In genomic region chr1:211938473-211939080, GRCh38 we compare ENCODE assay signal across 10 cellular contexts.
DNase-seq lines count a peak whose midpoint lies in the region; ATAC-seq, FAIRE-seq and TF ChIP-seq lines count a peak whose summit lies in the region.
"Had no signal": no experiment of that assay in that cellular context is flagged by ENCODE, and none has a peak within 500 bp of the region (broad histone marks: within the 10 kb centered on the region; RNA-seq: fewer than 3 reads in every experiment).

No MANE protein-coding gene starts in this region.

- H3K4me1 Mint-ChIP-seq in activated T-helper 17 cell treated with anti-CD3 and anti-CD28 coated beads, Interleukin-2, amount 50 U/mL, for 72 hours: peaks cover 13% of the 10 kb centered on the region

- peak; percentile 24 for ATAC-seq in HG02852 (IDR thresholded peaks at IDR 0.05; ENCODE audit: unreplicated experiment)
- ATAC-seq in activated T-helper 17 cell treated with anti-CD3 and anti-CD28 coated beads, Interleukin-2, amount 50 U/mL, for 72 hours (replicated peaks): no peak
- ATAC-seq in GM21360 (IDR thresholded peaks at IDR 0.05; ENCODE audit: unreplicated experiment): no peak

- H3K27ac Mint-ChIP-seq in activated T-helper 17 cell treated with anti-CD3 and anti-CD28 coated beads, Interleukin-2, amount 50 U/mL, for 72 hours: no peak overlapping the region

- H3K36me3 ChIP-seq in mucosa of stomach (ENCODE audit: control insufficient read depth, insufficient read depth, low read length): no peaks in the 10 kb centered on the region

- H3K4me3 Mint-ChIP-seq in activated T-helper 17 cell treated with anti-CD3 and anti-CD28 coated beads, Interleukin-2, amount 50 U/mL, for 72 hours: peak overlapping the region; percentile 46

- H3K9me3 ChIP-seq in mucosa of stomach (ENCODE audit: control insufficient read depth, low read length): no peaks in the 10 kb centered on the region

- H3K27me3 Mint-ChIP-seq in activated T-helper 17 cell treated with anti-CD3 and anti-CD28 coated beads, Interleukin-2, amount 50 U/mL, for 72 hours: no peaks in the 10 kb centered on the region

- H3K9me3 Mint-ChIP-seq in activated T-helper 17 cell treated with anti-CD3 and anti-CD28 coated beads, Interleukin-2, amount 50 U/mL, for 72 hours: no peaks in the 10 kb centered on the region

- peak overlapping the region; percentile 53 for H3K4me3 ChIP-seq in mucosa of stomach (ENCODE audit: low read length)

- peaks cover 36% of the 10 kb centered on the region for H3K36me3 Mint-ChIP-seq in activated T-helper 17 cell treated with anti-CD3 and anti-CD28 coated beads, Interleukin-2, amount 50 U/mL, for 72 hours (ENCODE audit: low read depth)

- H3K4me1 ChIP-seq in mucosa of stomach (ENCODE audit: control insufficient read depth, insufficient read depth, low read length): no peaks in the 10 kb centered on the region

- TF ChIP-seq POLR2A in GM12892 (IDR thresholded peaks at IDR 0.05; ENCODE audit: low read depth, low read length): no peak

- FAIRE-seq in GM12892 (lab: Jason Lieb, UNC): peak; percentile 79
- FAIRE-seq: endothelial cell of umbilical vein had no signal

- no peak for DNase-seq in GM12892 (ENCODE audit: insufficient read length)
- DNase-seq in NCI-H82 (lab: John Stamatoyannopoulos, UW): no peak
- no peak for DNase-seq in superior temporal gyrus (ENCODE audit: extremely low spot score)
- DNase-seq in NCI-H1092 treated with DMSO at 0.1 percent for 48 hours (lab: John Stamatoyannopoulos, UW): no peak
- DNase-seq: WERI-Rb-1 had no signal

- peak overlapping the region; percentile 56 for H3K9ac ChIP-seq in mucosa of stomach (ENCODE audit: low read length)

- H3K27me3 ChIP-seq in mucosa of stomach (ENCODE audit: control insufficient read depth, insufficient read depth, low read length): no peaks in the 10 kb centered on the region
